ENCODE assay signal across 1 cellular context in the genomic region with DNA sequence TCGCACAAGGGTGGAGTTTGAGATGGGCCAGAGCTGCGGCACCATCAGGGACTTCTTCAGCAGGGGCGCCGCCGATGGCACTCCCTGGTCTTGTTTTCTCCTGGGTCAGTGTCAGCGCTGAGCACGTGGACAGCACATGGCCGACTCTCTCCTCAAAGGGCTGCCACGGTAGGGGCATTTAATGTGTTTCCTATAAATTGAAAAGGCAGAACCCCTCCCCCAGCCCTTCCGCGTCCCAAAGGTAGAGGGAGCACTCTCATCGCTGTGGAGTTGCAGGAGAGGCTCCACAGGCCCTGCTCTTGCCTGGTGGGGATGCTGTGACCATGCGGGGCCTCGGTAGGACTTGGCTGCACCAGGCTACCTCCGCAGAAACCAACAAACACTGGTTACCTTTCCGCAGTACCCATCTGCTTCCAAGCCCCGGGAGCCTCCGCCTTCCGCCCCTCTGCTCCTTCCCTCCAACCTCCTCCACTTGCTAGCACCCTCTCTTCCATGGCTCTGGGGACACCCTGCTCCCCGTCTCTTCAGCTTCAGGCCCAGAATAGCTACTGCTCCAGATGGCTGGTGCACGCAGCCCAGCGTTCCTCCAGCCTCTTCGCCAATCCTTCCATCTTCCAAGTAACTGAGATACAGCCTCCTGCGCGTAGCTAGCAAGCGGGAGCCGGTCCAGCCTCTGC.
TF ChIP-seq lines count a peak whose summit lies in the region.

No MANE protein-coding gene starts in this region.

TF ChIP-seq in H1, 55 proteins besides CTCF, POLR2A, EP300 and RAD21:
- peak; percentile 41; the same call in 1 of the 2 replicates for TF ChIP-seq KDM1A (IDR thresholded peaks at IDR 0.05; ENCODE audit: borderline replicate concordance, low read length)
- TF ChIP-seq, protein P1, sequence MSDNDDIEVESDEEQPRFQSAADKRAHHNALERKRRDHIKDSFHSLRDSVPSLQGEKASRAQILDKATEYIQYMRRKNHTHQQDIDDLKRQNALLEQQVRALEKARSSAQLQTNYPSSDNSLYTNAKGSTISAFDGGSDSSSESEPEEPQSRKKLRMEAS (IDR thresholded peaks at IDR 0.05): peak; percentile 94
- TF ChIP-seq NANOG (IDR thresholded peaks at IDR 0.05; ENCODE audit: insufficient read depth, low read depth, low read length, poor library complexity, severe bottlenecking): no peak
- TF ChIP-seq, protein P2, sequence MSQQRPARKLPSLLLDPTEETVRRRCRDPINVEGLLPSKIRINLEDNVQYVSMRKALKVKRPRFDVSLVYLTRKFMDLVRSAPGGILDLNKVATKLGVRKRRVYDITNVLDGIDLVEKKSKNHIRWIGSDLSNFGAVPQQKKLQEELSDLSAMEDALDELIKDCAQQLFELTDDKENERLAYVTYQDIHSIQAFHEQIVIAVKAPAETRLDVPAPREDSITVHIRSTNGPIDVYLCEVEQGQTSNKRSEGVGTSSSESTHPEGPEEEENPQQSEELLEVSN (IDR thresholded peaks at IDR 0.05): peak; percentile 86
- no peak for TF ChIP-seq MAFK (IDR thresholded peaks at IDR 0.05; ENCODE audit: low read depth, low read length)
